ENCODE assay signal across 8 cellular contexts in the genomic region with DNA sequence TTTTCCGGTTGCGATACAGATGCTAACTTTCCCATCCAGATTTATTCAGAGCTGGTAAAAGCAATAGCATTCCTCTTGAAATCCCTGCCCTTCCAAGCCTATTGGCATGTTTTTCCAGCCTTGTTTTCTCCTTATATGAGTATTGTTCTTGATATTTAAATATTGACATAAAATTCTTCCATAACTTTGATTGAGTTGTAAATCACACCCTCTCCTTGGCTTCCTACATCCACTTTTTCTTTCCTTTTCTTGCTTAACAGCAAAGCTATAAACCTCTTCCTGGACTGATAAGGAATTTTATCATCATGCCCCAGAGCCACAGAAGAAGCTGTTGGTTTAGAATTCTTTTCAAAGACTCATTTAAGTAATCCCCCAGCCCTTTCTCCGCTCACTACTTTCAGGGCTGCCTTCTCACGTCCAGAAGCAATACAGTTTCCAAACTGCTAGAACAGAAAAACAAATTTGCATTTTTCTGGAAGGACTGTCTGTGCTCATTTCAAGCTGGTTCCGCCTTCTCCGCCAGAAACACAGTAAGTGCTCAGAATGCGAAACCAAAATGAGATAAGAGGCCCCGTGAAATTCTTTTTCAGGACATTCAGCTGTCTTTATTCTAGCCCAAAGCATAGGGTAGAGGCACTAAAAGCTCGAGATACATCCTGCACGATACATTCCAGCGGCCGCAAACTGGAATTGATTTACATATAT. TPM values are rescaled to one million over a fixed set of nuclear protein-coding genes. Genes with fewer than 3 reads are reported as not detected.
DNase-seq lines count a peak whose midpoint lies in the region; ATAC-seq and TF ChIP-seq lines count a peak whose summit lies in the region.

No MANE protein-coding gene starts in this region.

- H3K4me3 ChIP-seq in HUES6 (ENCODE audit: low read depth, low read length): peak overlapping the region; percentile 75
- H3K4me3 ChIP-seq in choroid plexus epithelial cell (ENCODE audit: low read depth, low read length): peak overlapping the region; percentile 69

- no peaks in the 10 kb centered on the region for H3K9me3 ChIP-seq in HUES6 (ENCODE audit: control insufficient read depth, insufficient read depth, low read depth, low read length)

- TF ChIP-seq CTCF in C4-2B (conservative IDR thresholded peaks at IDR 0.05): no peak
- no peak for TF ChIP-seq CTCF in choroid plexus epithelial cell (conservative IDR thresholded peaks at IDR 0.05; ENCODE audit: low read depth, low read length)

- no peaks in the 10 kb centered on the region for H3K36me3 ChIP-seq in HUES6 (ENCODE audit: control insufficient read depth, insufficient read depth, low read length)

- peak overlapping the region; percentile 78 for H3K9ac ChIP-seq in HUES6 (ENCODE audit: low read length)

- peaks cover 55% of the 10 kb centered on the region for H3K4me1 ChIP-seq in HUES6 (ENCODE audit: control insufficient read depth, insufficient read depth, low read length)

- H3K27ac ChIP-seq in C4-2B (peak overlapping the region; percentile 9; the same call in 1 of the 2 replicates), HUES6 (ENCODE audit: low read depth, low read length) (peak overlapping the region; percentile 69; the same call in 1 of the 2 replicates)

- no peaks in the 10 kb centered on the region for H3K27me3 ChIP-seq in HUES6 (ENCODE audit: control insufficient read depth, insufficient read depth, low read length)

- peak; percentile 50 for DNase-seq in choroid plexus epithelial cell (ENCODE audit: low read depth)
- peak; percentile 11 for DNase-seq in myocyte (ENCODE audit: low read depth)
- no peak for DNase-seq in NCI-H2196 treated with DMSO at 0.1 percent for 48 hours (lab: John Stamatoyannopoulos, UW; ENCODE audit: unreplicated experiment)
- DNase-seq in NAMALWA (ENCODE audit: low spot score): no peak
- DNase-seq in globus pallidus (ENCODE audit: low spot score): no peak

- ATAC-seq in HG03520 (IDR thresholded peaks at IDR 0.05; ENCODE audit: unreplicated experiment): no peak

RNA-seq across cellular contexts. Expression of gene MID1, which starts 0.9 kb away (rescaled TPM):
- total RNA-seq in myocyte: 11.0 and 18.4 TPM in 2 replicates
- 4.6 TPM for polyA plus RNA-seq in myocyte (2012)

Comparison
In these comparisons a context has a peak if more than half of its experiments do, and no peak if none do; other contexts are left out.
1. DNase-seq: peak in choroid plexus epithelial cell (single experiment) and myocyte (single experiment); none in NCI-H2196 treated with DMSO at 0.1 percent for 48 hours (single experiment), NAMALWA (single experiment) and globus pallidus (single experiment).